In the genomic region with DNA sequence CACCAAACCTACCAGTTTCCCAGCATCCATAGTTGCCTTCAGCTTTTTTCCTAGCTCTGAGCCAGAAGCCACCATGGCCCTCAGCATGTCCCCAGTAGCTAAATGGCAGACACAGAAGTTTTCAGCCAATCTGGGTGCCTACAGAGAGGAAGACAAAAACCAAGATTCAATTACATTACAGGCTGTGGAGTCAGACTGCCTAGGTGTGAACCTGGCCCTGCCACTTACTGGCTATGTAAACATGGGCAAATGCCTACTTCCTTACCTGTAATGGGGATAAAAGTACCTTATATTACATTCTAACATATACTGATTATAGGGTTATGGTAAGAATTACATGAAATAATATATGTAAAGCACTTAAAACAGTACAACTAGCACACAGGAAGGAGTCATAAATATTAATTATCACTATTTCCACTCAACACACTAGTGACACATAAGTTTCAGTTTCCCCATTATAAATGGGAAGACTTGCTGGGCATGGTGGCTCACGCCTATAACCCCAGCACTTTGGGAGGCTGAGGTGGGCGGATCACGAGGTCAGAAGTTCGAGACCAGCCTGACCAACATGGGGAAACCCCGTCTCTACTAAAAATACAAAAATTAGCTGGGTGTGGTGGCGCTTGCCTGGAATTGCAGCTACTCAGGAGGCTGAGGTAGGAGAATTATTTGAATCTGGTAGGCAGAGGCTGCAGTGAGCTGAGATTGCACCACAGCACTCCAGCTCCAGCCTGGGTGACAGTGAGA, we compare ENCODE assay signal across 8 cellular contexts. TPM values are rescaled to one million over a fixed set of nuclear protein-coding genes. Genes with fewer than 3 reads are reported as not detected.
DNase-seq lines count a peak whose midpoint lies in the region; ATAC-seq lines count a peak whose summit lies in the region.
"Not testable (repeated sequence)": the region's sequence is repeated elsewhere in the genome, so short reads cannot be mapped to it uniquely, and the experiment has no call there.

No MANE protein-coding gene starts in this region.

- peaks cover 64% of the 10 kb centered on the region for H3K4me1 Mint-ChIP-seq in stimulated activated naive CD8-positive, alpha-beta T cell treated with anti-CD3 and anti-CD28 coated beads, Interleukin-15, amount 100 ng/mL, for 72 hours

- ATAC-seq in esophagus mucosa: peak; percentile 74
- ATAC-seq in stimulated activated naive CD8-positive, alpha-beta T cell treated with anti-CD3 and anti-CD28 coated beads, Interleukin-15, amount 100 ng/mL, for 72 hours: peak; percentile 83

- H3K27ac Mint-ChIP-seq in stimulated activated naive CD8-positive, alpha-beta T cell treated with anti-CD3 and anti-CD28 coated beads, Interleukin-15, amount 100 ng/mL, for 72 hours: peak overlapping the region; percentile 85 to 88

- peak overlapping the region; percentile 48 to 49 for H3K4me3 Mint-ChIP-seq in stimulated activated naive CD8-positive, alpha-beta T cell treated with anti-CD3 and anti-CD28 coated beads, Interleukin-15, amount 100 ng/mL, for 72 hours

- not testable (repeated sequence) for H3K9me3 Mint-ChIP-seq in stimulated activated naive CD8-positive, alpha-beta T cell treated with anti-CD3 and anti-CD28 coated beads, Interleukin-15, amount 100 ng/mL, for 72 hours

- peak; percentile 37 for DNase-seq in MV-4-11 (lab: John Stamatoyannopoulos, UW)
- DNase-seq in activated CD4-positive, alpha-beta T cell treated with anti-CD3 and anti-CD28 coated beads for 24 hours (ENCODE audit: low read depth in 2 of 2): peak; percentile 65
- peak; percentile 51 for DNase-seq in activated CD8-positive, alpha-beta memory T cell treated with anti-CD3 and anti-CD28 coated beads, Interleukin-2, amount 50 U/mL, for 24 hours (ENCODE audit: extremely low read depth)
- DNase-seq in activated naive CD4-positive, alpha-beta T cell treated with Interleukin-2 at 50 U/mL for 16 hours: peak; percentile 85
- peak; percentile 63 for DNase-seq in stimulated activated CD4-positive, alpha-beta T cell treated with anti-CD3 and anti-CD28 coated beads, Interleukin-12 subunit alpha, Interleukin-12 subunit beta, amount 100 ng/mL, for 4 hours
- peak; percentile 28 for DNase-seq in stimulated activated CD8-positive, alpha-beta memory T cell treated with anti-CD3 and anti-CD28 coated beads, Interleukin-12 subunit alpha, Interleukin-12 subunit beta, amount 100 ng/mL, for 24 hours (ENCODE audit: extremely low read depth)
- DNase-seq in stimulated activated naive CD8-positive, alpha-beta T cell treated with anti-CD3 and anti-CD28 coated beads, Interleukin-15, amount 100 ng/mL, for 72 hours: peak; percentile 26 to 80

- H3K27me3 Mint-ChIP-seq in stimulated activated naive CD8-positive, alpha-beta T cell treated with anti-CD3 and anti-CD28 coated beads, Interleukin-15, amount 100 ng/mL, for 72 hours: not testable (repeated sequence)

RNA-seq across cellular contexts. Expression of a gene that starts 12.1 kb away (rescaled TPM):
- total RNA-seq in esophagus mucosa: 164 TPM

RNA-seq across cellular contexts. Expression of a gene that starts 56.3 kb away (rescaled TPM):
- 1.4 TPM for total RNA-seq in esophagus mucosa

RNA-seq across cellular contexts. Expression of a gene that starts 60.0 kb away (rescaled TPM):
- 45.3 TPM for total RNA-seq in esophagus mucosa

Comparison
In these comparisons a context has a peak if more than half of its experiments do, and no peak if none do; other contexts are left out.
1. Peak in every context shown above with its lines: DNase-seq and ATAC-seq.
2. DNase-seq: peak in every context shown above with its lines; median percentile 85 in activated naive CD4-positive, alpha-beta T cell treated with Interleukin-2 at 50 U/mL for 16 hours; 65 in activated CD4-positive, alpha-beta T cell treated with anti-CD3 and anti-CD28 coated beads for 24 hours; 63 in stimulated activated CD4-positive, alpha-beta T cell treated with anti-CD3 and anti-CD28 coated beads, Interleukin-12 subunit alpha, Interleukin-12 subunit beta, amount 100 ng/mL, for 4 hours; 53 in stimulated activated naive CD8-positive, alpha-beta T cell treated with anti-CD3 and anti-CD28 coated beads, Interleukin-15, amount 100 ng/mL, for 72 hours; 51 in activated CD8-positive, alpha-beta memory T cell treated with anti-CD3 and anti-CD28 coated beads, Interleukin-2, amount 50 U/mL, for 24 hours; 37 in MV-4-11; 28 in stimulated activated CD8-positive, alpha-beta memory T cell treated with anti-CD3 and anti-CD28 coated beads, Interleukin-12 subunit alpha, Interleukin-12 subunit beta, amount 100 ng/mL, for 24 hours.